ENCODE assay signal across 15 cellular contexts in genomic region chr9:642014-642413, GRCh38.
DNase-seq lines count a peak whose midpoint lies in the region; ATAC-seq and TF ChIP-seq lines count a peak whose summit lies in the region.
"Had no signal": no experiment of that assay in that cellular context is flagged by ENCODE, and none has a peak within 500 bp of the region (broad histone marks: within the 10 kb centered on the region; RNA-seq: fewer than 3 reads in every experiment).

No MANE protein-coding gene starts in this region.

- peak overlapping the region in 1 of 2 donors; percentile 40 for H3K27ac Mint-ChIP-seq in T-cell
- H3K27ac Mint-ChIP-seq: activated CD4-positive, alpha-beta T cell treated with anti-CD3 and anti-CD28 coated beads, Interleukin-2, amount 10 ng/mL, durations not matched to agents 7 days and 5 days; stimulated activated effector memory CD8-positive, alpha-beta T cell treated with anti-CD3 and anti-CD28 coated beads, Interleukin-12 subunit alpha, Interleukin-12 subunit beta, amount 100 ng/mL, for 72 hours had no signal

- CTCF ChIA-PET in T-cell (lab: Charles Lee): no interaction called here

- ATAC-seq in heart left ventricle (no peak), left ventricle myocardium superior (no peak), T-cell (replicated peaks in 1 of 4) (peak in 3 of 4 experiments; percentile 23 to 46 (median 27)), thoracic aorta (ENCODE audit: insufficient number of reproducible peaks, low FRiP score, low read depth) (no peak), HG03135 (IDR thresholded peaks at IDR 0.05; ENCODE audit: unreplicated experiment) (no peak)
- ATAC-seq: stimulated activated effector memory CD8-positive, alpha-beta T cell treated with anti-CD3 and anti-CD28 coated beads, Interleukin-12 subunit alpha, Interleukin-12 subunit beta, amount 100 ng/mL, for 72 hours had no signal

- TF ChIP-seq POLR2A in heart left ventricle (IDR thresholded peaks at IDR 0.05): no peak

- intact Hi-C loops in heart left ventricle (cut with DNase I) (loop anchor here in 1 of 10 donors (10.0 kb wide), 1 partner anchor 53 kb away; no protein-coding TSS in a partner anchor), left ventricle myocardium superior (cut with micrococcal nuclease) (no loop called here)

- H3K27me3 ChIP-seq in heart left ventricle: no peaks in the 10 kb centered on the region
- H3K27me3 ChIP-seq in thoracic aorta (replicated peaks; ENCODE audit: insufficient read depth): no peaks in the 10 kb centered on the region
- H3K27me3 ChIP-seq: dorsolateral prefrontal cortex had no signal

- H3K4me3 ChIP-seq in heart left ventricle (no peak overlapping the region), thoracic aorta (no peak overlapping the region)
- H3K4me3 ChIP-seq: dorsolateral prefrontal cortex had no signal

- H3K4me1 ChIP-seq in heart left ventricle (peaks cover 0 to 34% (median 12%) of the 10 kb centered on the region in 12 donors), thoracic aorta (ENCODE audit: control insufficient read depth in 1 of 2, low read depth in 2 of 2) (peaks cover 4 to 37% of the 10 kb centered on the region in 2 donors)

- no peak for TF ChIP-seq CTCF in heart left ventricle (IDR thresholded peaks at IDR 0.05)
- no peak for TF ChIP-seq CTCF in thoracic aorta (IDR thresholded peaks at IDR 0.05)

- H3K36me3 Mint-ChIP-seq in T-cell: peaks cover 7% of the 10 kb centered on the region
- H3K36me3 Mint-ChIP-seq: stimulated activated effector memory CD8-positive, alpha-beta T cell treated with anti-CD3 and anti-CD28 coated beads, Interleukin-12 subunit alpha, Interleukin-12 subunit beta, amount 100 ng/mL, for 72 hours had no signal

- H3K9me3 Mint-ChIP-seq in T-cell: no peaks in the 10 kb centered on the region
- H3K9me3 Mint-ChIP-seq: activated CD4-positive, alpha-beta T cell treated with anti-CD3 and anti-CD28 coated beads, Interleukin-2, amount 10 ng/mL, durations not matched to agents 7 days and 5 days; stimulated activated effector memory CD8-positive, alpha-beta T cell treated with anti-CD3 and anti-CD28 coated beads, Interleukin-12 subunit alpha, Interleukin-12 subunit beta, amount 100 ng/mL, for 72 hours had no signal

- H3K27me3 Mint-ChIP-seq in T-cell: no peaks in the 10 kb centered on the region
- H3K27me3 Mint-ChIP-seq: activated CD4-positive, alpha-beta T cell treated with anti-CD3 and anti-CD28 coated beads, Interleukin-2, amount 10 ng/mL, durations not matched to agents 7 days and 5 days had no signal

- POLR2A ChIA-PET in T-cell (lab: Charles Lee): no interaction called here

- WGBS in heart left ventricle, 4 donors: 46 to 53% (median 51%) methylated on average over 6 of the region's 6 CpGs

- H3K36me3 ChIP-seq in heart left ventricle (no peaks in the 10 kb centered on the region), thoracic aorta (no peaks in the 10 kb centered on the region)

- DNase-seq in heart left ventricle (no peak), left ventricle myocardium superior (no peak), T-cell (no peak), iris pigment epithelial cell (ENCODE audit: low read depth) (peak; percentile 45), thoracic aorta (ENCODE audit: low spot score) (no peak), NCI-H187 treated with DMSO at 0.1 percent for 48 hours (lab: John Stamatoyannopoulos, UW) (no peak)
- DNase-seq in stimulated activated CD4-positive, alpha-beta T cell treated with anti-CD3 and anti-CD28 coated beads, Interleukin-1b, Interleukin-23, amount 100 ng/mL, for 48 hours: no peak
- DNase-seq: activated CD4-positive, alpha-beta T cell treated with anti-CD3 and anti-CD28 coated beads, Interleukin-2, amount 10 ng/mL, durations not matched to agents 7 days and 5 days; dorsolateral prefrontal cortex; foreskin melanocyte; HCEC 1CT; NK-92 treated with Interleukin-12 subunit alpha and Interleukin-12 subunit beta, amount 100 ng/mL, for 24 hours; SW 1271 had no signal

- peaks cover 10 to 30% (median 11%) of the 10 kb centered on the region in 3 donors for H3K4me1 Mint-ChIP-seq in T-cell

- H3K27ac ChIP-seq in heart left ventricle (peak overlapping the region; percentile 31 to 84 (median 62)), thoracic aorta (peak overlapping the region; percentile 50 to 76)

- H3K9me3 ChIP-seq in heart left ventricle: no peaks in the 10 kb centered on the region
- no peaks in the 10 kb centered on the region for H3K9me3 ChIP-seq in thoracic aorta

- peak overlapping the region in 1 of 3 donors; percentile 3 for H3K4me3 Mint-ChIP-seq in T-cell
- H3K4me3 Mint-ChIP-seq: activated CD4-positive, alpha-beta T cell treated with anti-CD3 and anti-CD28 coated beads, Interleukin-2, amount 10 ng/mL, durations not matched to agents 7 days and 5 days; stimulated activated effector memory CD8-positive, alpha-beta T cell treated with anti-CD3 and anti-CD28 coated beads, Interleukin-12 subunit alpha, Interleukin-12 subunit beta, amount 100 ng/mL, for 72 hours had no signal

Comparison
In these comparisons a context has a peak if more than half of its experiments do, and no peak if none do; other contexts are left out.
1. ATAC-seq: peak in T-cell (3 of 4); none in heart left ventricle (0 of 4), left ventricle myocardium superior (single experiment), thoracic aorta (single experiment) and HG03135 (single experiment).